ENCODE assay signal across 8 cellular contexts in the genomic region with DNA sequence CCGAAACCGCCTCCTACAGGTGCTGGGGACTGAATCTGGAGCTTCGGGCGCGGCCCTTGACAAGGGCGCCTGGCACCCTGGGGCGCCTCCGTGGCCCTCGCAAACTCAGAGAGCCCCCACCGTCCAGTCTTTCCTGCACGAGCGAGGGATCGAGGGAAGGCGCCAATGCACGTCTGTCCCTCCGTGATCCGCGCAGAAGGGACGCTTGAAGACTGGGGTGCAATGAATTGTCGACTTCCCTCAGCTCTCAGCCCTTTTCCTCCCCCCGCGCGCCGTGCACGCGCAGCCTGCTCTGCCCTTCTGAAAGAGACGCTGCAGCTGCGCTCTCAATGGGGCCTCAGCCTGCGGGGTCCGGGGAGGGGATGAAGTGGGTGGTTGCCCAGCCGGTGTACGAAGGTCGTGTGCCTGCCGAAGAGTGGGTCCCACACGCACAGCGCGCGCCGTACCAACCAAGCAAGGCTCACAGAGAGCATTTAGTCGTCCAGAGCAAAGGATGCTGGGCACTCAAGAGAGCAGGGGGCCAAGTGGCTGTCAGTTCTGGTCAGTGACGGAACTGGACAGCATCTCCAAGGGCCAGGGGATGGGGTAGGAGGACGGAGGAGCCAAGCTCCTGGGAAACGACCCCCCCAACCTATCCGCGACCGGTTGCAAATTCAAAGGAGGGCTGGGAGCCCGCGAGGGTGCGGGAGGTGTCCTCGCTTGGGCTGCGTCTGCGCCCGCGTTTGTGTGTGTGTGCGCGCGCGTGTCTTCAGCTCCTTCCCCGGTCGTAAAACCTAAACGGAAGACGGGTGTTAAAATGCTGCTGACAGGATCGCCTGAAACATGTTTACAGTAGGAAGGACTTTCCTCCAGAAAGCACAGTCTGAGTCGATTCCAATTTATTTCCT. TPM values are rescaled to one million over a fixed set of nuclear protein-coding genes. Genes with fewer than 3 reads are reported as not detected.
DNase-seq lines count a peak whose midpoint lies in the region; ATAC-seq lines count a peak whose summit lies in the region.

No MANE protein-coding gene starts in this region.

- peaks cover 2% of the 10 kb centered on the region for H3K9me3 Mint-ChIP-seq in T-helper 2 cell treated with Interferon-gamma antibody and Interleukin-4, amounts not matched to agents 5 μg/mL and 100 μg/mL, for 36 hours

- H3K27ac Mint-ChIP-seq in T-helper 2 cell treated with Interferon-gamma antibody and Interleukin-4, amounts not matched to agents 5 μg/mL and 100 μg/mL, for 36 hours: peak overlapping the region; percentile 86

- peaks cover 60% of the 10 kb centered on the region for H3K27me3 Mint-ChIP-seq in T-helper 2 cell treated with Interferon-gamma antibody and Interleukin-4, amounts not matched to agents 5 μg/mL and 100 μg/mL, for 36 hours (ENCODE audit: low read depth)

- H3K27ac ChIP-seq in layer of hippocampus (ENCODE audit: low read depth, low read length): peak overlapping the region; percentile 68

- DNase-seq in activated naive CD4-positive, alpha-beta T cell treated with Interleukin-2 at 50 U/mL for 16 hours: peak; percentile 27
- no peak for DNase-seq in activated naive CD4-positive, alpha-beta T cell (lab: John Stamatoyannopoulos, UW)
- peak; percentile 84 for DNase-seq in NCI-H1092 (lab: John Stamatoyannopoulos, UW)
- peak; percentile 39 for DNase-seq in T-helper 2 cell treated with Interferon-gamma antibody and Interleukin-4, amounts not matched to agents 5 μg/mL and 100 μg/mL, for 36 hours (ENCODE audit: low spot score)
- DNase-seq in cerebellum (ENCODE audit: low spot score): peak; percentile 74
- peak; percentile 23 for DNase-seq in stimulated activated CD4-positive, alpha-beta T cell treated with anti-CD3 and anti-CD28 coated beads, Interleukin-2, amount 100 ng/mL, for 48 hours

- peaks cover 11% of the 10 kb centered on the region for H3K4me1 Mint-ChIP-seq in T-helper 2 cell treated with Interferon-gamma antibody and Interleukin-4, amounts not matched to agents 5 μg/mL and 100 μg/mL, for 36 hours (ENCODE audit: low read depth)

- H3K27me3 ChIP-seq in layer of hippocampus (ENCODE audit: control insufficient read depth, insufficient read depth, low read length): no peaks in the 10 kb centered on the region

- no peaks in the 10 kb centered on the region for H3K36me3 Mint-ChIP-seq in T-helper 2 cell treated with Interferon-gamma antibody and Interleukin-4, amounts not matched to agents 5 μg/mL and 100 μg/mL, for 36 hours (ENCODE audit: low read depth)

- H3K4me3 Mint-ChIP-seq in T-helper 2 cell treated with Interferon-gamma antibody and Interleukin-4, amounts not matched to agents 5 μg/mL and 100 μg/mL, for 36 hours: peak overlapping the region; percentile 96

- peak; percentile 33 for ATAC-seq in HG02610 (IDR thresholded peaks at IDR 0.05; ENCODE audit: unreplicated experiment)

RNA-seq across cellular contexts. Expression of a gene that starts 5.4 kb away (rescaled TPM):
- total RNA-seq in cerebellum: 217 TPM

Comparison
In these comparisons a context has a peak if more than half of its experiments do, and no peak if none do; other contexts are left out.
1. DNase-seq: peak in activated naive CD4-positive, alpha-beta T cell treated with Interleukin-2 at 50 U/mL for 16 hours (single experiment), NCI-H1092 (single experiment), T-helper 2 cell treated with Interferon-gamma antibody and Interleukin-4, amounts not matched to agents 5 μg/mL and 100 μg/mL, for 36 hours (single experiment), cerebellum (single experiment) and stimulated activated CD4-positive, alpha-beta T cell treated with anti-CD3 and anti-CD28 coated beads, Interleukin-2, amount 100 ng/mL, for 48 hours (2 of 2); none in activated naive CD4-positive, alpha-beta T cell (0 of 4).